17 cellular contexts compared by ENCODE assay signal in the genomic region with DNA sequence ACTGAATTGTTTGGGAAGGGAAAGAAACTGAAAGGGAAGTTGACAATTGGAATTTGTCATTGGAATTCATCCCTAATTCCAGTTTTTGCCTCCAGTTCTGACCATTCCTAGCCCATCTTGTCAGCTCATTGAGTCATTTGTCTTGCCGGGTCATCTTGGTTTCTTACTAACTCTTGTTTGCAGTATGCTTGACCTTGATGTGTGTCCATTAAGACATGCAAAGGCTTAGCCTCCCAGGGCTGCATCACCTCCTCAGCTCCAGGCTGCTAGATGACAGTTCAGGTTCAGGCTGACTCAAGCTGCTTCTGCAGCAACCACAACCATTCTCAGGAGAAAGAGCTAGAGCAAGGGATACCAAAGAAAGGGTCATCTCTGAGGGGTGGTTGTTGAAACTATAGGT.
DNase-seq lines count a peak whose midpoint lies in the region; ATAC-seq and TF ChIP-seq lines count a peak whose summit lies in the region.
"Had no signal": no experiment of that assay in that cellular context is flagged by ENCODE, and none has a peak within 500 bp of the region (broad histone marks: within the 10 kb centered on the region; RNA-seq: fewer than 3 reads in every experiment).

No MANE protein-coding gene starts in this region.

- H3K27ac ChIP-seq in PC-9 (peak overlapping the region; percentile 48), osteoblast (ENCODE audit: low read depth, low read length) (peak overlapping the region; percentile 90)
- H3K27ac ChIP-seq: cardiac muscle cell, right lobe of liver had no signal

- H3K9me2 ChIP-seq in PC-9 (ENCODE audit: insufficient read depth): no peaks in the 10 kb centered on the region; the same call in 1 of the 2 replicates

- no peak for TF ChIP-seq POLR2A in erythroblast (IDR thresholded peaks at IDR 0.05; ENCODE audit: low read length)

- H4K20me1 ChIP-seq in PC-9 (ENCODE audit: insufficient read depth) (no peaks in the 10 kb centered on the region), osteoblast (ENCODE audit: insufficient read depth, low read length) (no peaks in the 10 kb centered on the region)

- DNase-seq in GM04503 (ENCODE audit: low read depth) (peak; percentile 47), PC-9 (no peak), dermis blood vessel endothelial cell (peak; percentile 12), osteoblast (ENCODE audit: insufficient read length, low spot score, missing footprints) (no peak), erythroblast (lab: John Stamatoyannopoulos, UW) (no peak)
- DNase-seq: activated T-cell treated with anti-CD3 and anti-CD28 coated beads, Interleukin-2, amount 50 U/mL, for 4 hours; naive B cell; NCI-H1417 treated with DMSO at 0.1 percent for 48 hours; NCI-H774; right lobe of liver; SIG-M5 had no signal

- no TSS peak for BruUV-seq in PC-9 (replicated peaks; lab: Mats Ljungman, UMichigan)

- H3F3A ChIP-seq in PC-9 (ENCODE audit: insufficient read depth, low read depth): peaks cover 23% of the 10 kb centered on the region; the same call in 1 of the 2 replicates

- H3K36me3 ChIP-seq in PC-9 (ENCODE audit: low read depth): no peaks in the 10 kb centered on the region
- no peaks in the 10 kb centered on the region for H3K36me3 ChIP-seq in osteoblast (ENCODE audit: insufficient read depth, low read length)
- H3K36me3 ChIP-seq: cardiac muscle cell, right lobe of liver had no signal

- H2AFZ ChIP-seq in PC-9: no peak overlapping the region
- H2AFZ ChIP-seq in osteoblast (ENCODE audit: low read length): peak overlapping the region; percentile 42

- ATAC-seq in GM19455 (IDR thresholded peaks at IDR 0.05; ENCODE audit: unreplicated experiment) (no peak), HG03159 (IDR thresholded peaks at IDR 0.05; ENCODE audit: unreplicated experiment) (no peak), HG03442 (IDR thresholded peaks at IDR 0.05; ENCODE audit: unreplicated experiment) (no peak)
- ATAC-seq: HepG2, right lobe of liver, WTC11 had no signal

- CTCF ChIA-PET in PC-9 (lab: Charles Lee): no interaction called here

- no peaks in the 10 kb centered on the region for H3K27me3 ChIP-seq in PC-9 (ENCODE audit: insufficient read depth, low read depth)
- no peaks in the 10 kb centered on the region for H3K27me3 ChIP-seq in osteoblast (ENCODE audit: insufficient read depth, low read length)
- H3K27me3 ChIP-seq: cardiac muscle cell, right lobe of liver had no signal

- intact Hi-C loops in PC-9 (cut with micrococcal nuclease; ENCODE audit: unreplicated experiment): loop anchor here (10.0 kb wide), 1 partner anchor 195 kb away; no protein-coding TSS in a partner anchor

- H3K9me3 ChIP-seq in PC-9 (ENCODE audit: insufficient read depth, low read depth) (no peaks in the 10 kb centered on the region), osteoblast (ENCODE audit: low read depth, low read length) (no peaks in the 10 kb centered on the region)
- H3K9me3 ChIP-seq: right lobe of liver had no signal

- H3K4me3 ChIP-seq in PC-9: no peak overlapping the region
- H3K4me3 ChIP-seq in osteoblast (ENCODE audit: insufficient read depth, low read length): no peak overlapping the region
- H3K4me3 ChIP-seq: cardiac muscle cell, right lobe of liver had no signal

- TF ChIP-seq CTCF in PC-9 (conservative IDR thresholded peaks at IDR 0.05): no peak
- TF ChIP-seq CTCF in osteoblast (IDR thresholded peaks at IDR 0.05; ENCODE audit: extremely low read depth, low read depth, low read length): no peak

- H3K4me2 ChIP-seq in PC-9: peak overlapping the region; percentile 12
- H3K4me2 ChIP-seq in osteoblast (ENCODE audit: insufficient read depth, low read length): peak overlapping the region; percentile 54

- H3K4me1 ChIP-seq in PC-9 (replicated peaks; ENCODE audit: insufficient read depth) (peaks cover 23% of the 10 kb centered on the region), osteoblast (ENCODE audit: insufficient read depth, low read length) (peaks cover 17% of the 10 kb centered on the region)
- H3K4me1 ChIP-seq: right lobe of liver had no signal

- POLR2A ChIA-PET in PC-9 (lab: Charles Lee; ENCODE audit: unreplicated experiment): no interaction called here

- H3K79me2 ChIP-seq in PC-9 (ENCODE audit: low read depth) (no peaks in the 10 kb centered on the region), osteoblast (ENCODE audit: insufficient read depth, low read length) (no peaks in the 10 kb centered on the region)

Comparison
In these comparisons a context has a peak if more than half of its experiments do, and no peak if none do; other contexts are left out.
1. DNase-seq: peak in GM04503 (single experiment) and dermis blood vessel endothelial cell (single experiment); none in PC-9 (0 of 2), osteoblast (single experiment) and erythroblast (0 of 2).